ENCODE assay signal across 20 cellular contexts in the genomic region with DNA sequence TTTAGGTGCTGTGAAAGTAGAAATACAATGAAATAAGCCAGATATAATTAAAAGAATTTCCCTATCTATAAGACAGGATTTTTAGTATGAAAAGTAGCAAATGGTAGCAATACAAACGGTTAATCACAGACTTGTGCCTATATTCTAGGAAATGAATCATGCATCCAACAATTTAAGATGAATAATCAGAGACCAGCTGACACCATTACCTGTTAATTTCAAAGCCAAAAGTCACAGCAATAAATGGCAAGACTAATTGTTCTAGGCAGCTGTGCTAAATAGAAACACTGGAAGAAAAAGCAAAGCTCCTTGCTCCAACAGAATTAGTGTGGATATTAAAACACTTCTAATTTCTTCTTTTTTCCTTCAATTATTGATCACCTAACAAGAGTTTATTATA. TPM values are rescaled to one million over a fixed set of nuclear protein-coding genes. Genes with fewer than 3 reads are reported as not detected.
"Had no signal": no experiment of that assay in that cellular context is flagged by ENCODE, and none has a peak within 500 bp of the region (broad histone marks: within the 10 kb centered on the region; RNA-seq: fewer than 3 reads in every experiment).

No MANE protein-coding gene starts in this region.

- H3K4me1 Mint-ChIP-seq: natural killer cell; stimulated activated naive B cell treated with anti-CD40 and anti-IgM and Interleukin-4, amounts not matched to agents 10 μg/mL and 1 μg/mL and 100 μg/mL, for 72 hours had no signal

- DNase-seq: activated CD4-positive, alpha-beta memory T cell treated with anti-CD3 and anti-CD28 coated beads for 36 hours; activated T-cell treated with anti-CD3 and anti-CD28 coated beads, Interleukin-2, amount 50 U/mL, for 72 hours; aorta; colonic mucosa; effector CD4-positive, alpha-beta T cell; hippocampal formation; left colon; mucosa of descending colon; natural killer cell; stimulated activated CD4-positive, alpha-beta T cell treated with anti-CD3 and anti-CD28 coated beads, Interleukin-2, amount 100 ng/mL, for 24 hours; stimulated activated naive B cell treated with anti-CD40 and anti-IgM and Interleukin-4, amounts not matched to agents 10 μg/mL and 1 μg/mL and 100 μg/mL, for 72 hours; substantia nigra; trophoblast cell had no signal

- H3K9me3 Mint-ChIP-seq: stimulated activated naive B cell treated with anti-CD40 and anti-IgM and Interleukin-4, amounts not matched to agents 10 μg/mL and 1 μg/mL and 100 μg/mL, for 72 hours had no signal

- H3K27ac Mint-ChIP-seq: activated CD4-positive, alpha-beta memory T cell treated with anti-CD3 and anti-CD28 coated beads for 36 hours; activated T-cell treated with anti-CD3 and anti-CD28 coated beads, Interleukin-2, amount 50 U/mL, for 72 hours; natural killer cell; stimulated activated naive B cell treated with anti-CD40 and anti-IgM and Interleukin-4, amounts not matched to agents 10 μg/mL and 1 μg/mL and 100 μg/mL, for 72 hours; T-helper 2 cell treated with Interferon-gamma antibody and Interleukin-4, amounts not matched to agents 5 μg/mL and 100 μg/mL, for 36 hours had no signal

- ATAC-seq: activated CD4-positive, CD25-positive, alpha-beta regulatory T cell treated with anti-CD3 and anti-CD28 coated beads, Interleukin-2, amount 50 U/mL, for 24 hours; left colon; mucosa of descending colon; natural killer cell; sciatic nerve; stimulated activated naive B cell treated with anti-CD40 and anti-IgM and Interleukin-4, amounts not matched to agents 10 μg/mL and 1 μg/mL and 100 μg/mL, for 72 hours had no signal

- H3K27me3 Mint-ChIP-seq: activated CD4-positive, alpha-beta memory T cell treated with anti-CD3 and anti-CD28 coated beads for 36 hours; stimulated activated naive B cell treated with anti-CD40 and anti-IgM and Interleukin-4, amounts not matched to agents 10 μg/mL and 1 μg/mL and 100 μg/mL, for 72 hours had no signal

- H3K27ac ChIP-seq: cardiac muscle cell, colonic mucosa, prostate gland had no signal

- H3K4me3 Mint-ChIP-seq: activated CD4-positive, alpha-beta memory T cell treated with anti-CD3 and anti-CD28 coated beads for 36 hours; activated T-cell treated with anti-CD3 and anti-CD28 coated beads, Interleukin-2, amount 50 U/mL, for 72 hours; natural killer cell; stimulated activated naive B cell treated with anti-CD40 and anti-IgM and Interleukin-4, amounts not matched to agents 10 μg/mL and 1 μg/mL and 100 μg/mL, for 72 hours; T-helper 2 cell treated with Interferon-gamma antibody and Interleukin-4, amounts not matched to agents 5 μg/mL and 100 μg/mL, for 36 hours had no signal

- H3K9me3 ChIP-seq: colonic mucosa, mucosa of descending colon, prostate gland had no signal

- H3K27me3 ChIP-seq: cardiac muscle cell, colonic mucosa had no signal

- H3K36me3 ChIP-seq: colonic mucosa, prostate gland had no signal

- H3K4me3 ChIP-seq: cardiac muscle cell, colonic mucosa, lung, mucosa of descending colon, prostate gland had no signal

- H3K4me1 ChIP-seq: colonic mucosa, prostate gland had no signal

RNA-seq across cellular contexts. Expression of gene MPP4, which starts 35.1 kb away (rescaled TPM):
- total RNA-seq: activated CD4-positive, alpha-beta memory T cell treated with anti-CD3 and anti-CD28 coated beads for 36 hours; activated T-cell treated with anti-CD3 and anti-CD28 coated beads, Interleukin-2, amount 50 U/mL, for 72 hours; colonic mucosa; epithelial cell of proximal tubule; left colon; prostate gland had no signal
- polyA plus RNA-seq: aorta had no signal
